Comparison of ENCODE assay signal across 8 cellular contexts in genomic region chr11:64923944-64924909, GRCh38. TPM values are rescaled to one million over a fixed set of nuclear protein-coding genes. Genes with fewer than 3 reads are reported as not detected.
DNase-seq lines count a peak whose midpoint lies in the region; ATAC-seq and TF ChIP-seq lines count a peak whose summit lies in the region.

Gene PPP2R5B, plus strand, starts transcription at chr11:64924689. Its CDS starts 1,046 bp downstream, at chr11:64925735.

- peak within 1 kb of the TSS; percentile 98 for H3K4me2 ChIP-seq in KMS-11

- H3K4me3 ChIP-seq in KMS-11 (IDR thresholded peaks at IDR 0.05; ENCODE audit: insufficient read depth, low read depth, low read length) (peak within 1 kb of the TSS; percentile 43), Panc1 (ENCODE audit: low read depth in 2 of 2, low read length in 2 of 2) (peak within 1 kb of the TSS; percentile 73 to 90), esophagus (ENCODE audit: low read depth in 1 of 2, low read length in 2 of 2) (peak within 1 kb of the TSS; percentile 75 to 79), mucosa of rectum (ENCODE audit: low read length in 2 of 2) (peak within 1 kb of the TSS; percentile 90 to 92)

- H3K4me1 ChIP-seq in KMS-11 (ENCODE audit: low read depth, poor library complexity, severe bottlenecking) (peaks cover 10% of the 10 kb centered on the region), Panc1 (ENCODE audit: control insufficient read depth, insufficient read depth, low read length) (peaks cover 8% of the 10 kb centered on the region; the same call in 1 of the 2 replicates), esophagus (ENCODE audit: control insufficient read depth in 2 of 2, insufficient read depth in 2 of 2, low read length in 1 of 2) (peaks cover 0 to 6% of the 10 kb centered on the region in 2 donors), mucosa of rectum (ENCODE audit: control insufficient read depth in 2 of 2, insufficient read depth in 2 of 2, low read length in 2 of 2) (peaks cover 12 to 18% of the 10 kb centered on the region in 2 donors)

- 1% methylated on average over 44 to 47 of the region's 47 CpGs for WGBS in esophagus, 2 donors

- H3K27me3 Mint-ChIP-seq in activated T-cell treated with anti-CD3 and anti-CD28 coated beads, Interleukin-2, amount 50 U/mL, for 4 hours (ENCODE audit: low read depth) = no peaks in the 10 kb centered on the region

- DNase-seq in DMS153 (lab: John Stamatoyannopoulos, UW) = peak; percentile 75
- DNase-seq in Panc1 (ENCODE audit: low read depth, low spot score) = peak; percentile 83
- DNase-seq in activated T-cell treated with anti-CD3 and anti-CD28 coated beads, Interleukin-2, amount 50 U/mL, for 4 hours = peak; percentile 86
- peak; percentile 70 to 81 for DNase-seq in stimulated activated CD8-positive, alpha-beta memory T cell treated with anti-CD3 and anti-CD28 coated beads, Interleukin-4, amount 100 ng/mL, for 4 hours (ENCODE audit: low read depth in 2 of 2, low spot score in 1 of 2)

- in situ Hi-C loops in Panc1 (cut with HindIII; ENCODE audit: low pct_unique_long_range_greater_than_20kb, low sequenced_read_pairs) = no loop called here

- H3K79me2 ChIP-seq in KMS-11 (ENCODE audit: insufficient read depth, low read depth) = no peaks in the 10 kb centered on the region

- no peaks in the 10 kb centered on the region for H4K20me1 ChIP-seq in KMS-11 (ENCODE audit: insufficient read depth)

- POLR2A ChIA-PET in Panc1 (lab: Charles Lee) = interaction anchor here (0.6 to 1.0 kb wide), 3 partner anchors 27 to 242 kb away, joined by 4 to 16 read pairs (median 5); no protein-coding TSS in a partner anchor

- no peaks in the 10 kb centered on the region for H3K36me3 ChIP-seq in KMS-11 (ENCODE audit: insufficient read depth)
- H3K36me3 ChIP-seq in Panc1 (ENCODE audit: control insufficient read depth, insufficient read depth, low read length) = no peaks in the 10 kb centered on the region; the same call in 1 of the 2 replicates
- peaks cover 0 to 16% of the 10 kb centered on the region in 2 donors for H3K36me3 ChIP-seq in esophagus (ENCODE audit: control insufficient read depth in 2 of 2, insufficient read depth in 2 of 2, low read length in 1 of 2)
- H3K36me3 ChIP-seq in mucosa of rectum (ENCODE audit: control insufficient read depth in 2 of 2, insufficient read depth in 2 of 2, low read length in 2 of 2) = peaks cover 3 to 6% of the 10 kb centered on the region in 2 donors

- BruUV-seq in Panc1 (replicated peaks; lab: Mats Ljungman, UMichigan) = no TSS peak

- H3K9ac ChIP-seq in KMS-11 (peak within 1 kb of the TSS; percentile 66), mucosa of rectum (ENCODE audit: low read depth in 1 of 2, low read length in 2 of 2) (peak within 1 kb of the TSS; percentile 86 to 91)

- H3K9me3 ChIP-seq in Panc1 (ENCODE audit: control insufficient read depth, insufficient read depth, low read depth, low read length) (no peaks in the 10 kb centered on the region), esophagus (ENCODE audit: control insufficient read depth in 2 of 2, insufficient read depth in 1 of 2, low read depth in 1 of 2, low read length in 1 of 2) (no peaks in the 10 kb centered on the region), mucosa of rectum (ENCODE audit: control insufficient read depth in 2 of 2, low read length in 2 of 2) (no peaks in the 10 kb centered on the region)

- peak within 1 kb of the TSS; percentile 92 for H3K4me3 Mint-ChIP-seq in activated T-cell treated with anti-CD3 and anti-CD28 coated beads, Interleukin-2, amount 50 U/mL, for 4 hours

- intact Hi-C loops in Panc1 (cut with micrococcal nuclease; ENCODE audit: unreplicated experiment) = no loop called here

- CTCF ChIA-PET in Panc1 (lab: Charles Lee) = interaction anchor here (0.6 kb wide), 1 partner anchor 139 kb away, joined by 3 read pairs; no protein-coding TSS in a partner anchor

- peak within 1 kb of the TSS; percentile 99 for H2AFZ ChIP-seq in KMS-11 (ENCODE audit: low read depth)

- peaks cover 15% of the 10 kb centered on the region for H3K4me1 Mint-ChIP-seq in activated T-cell treated with anti-CD3 and anti-CD28 coated beads, Interleukin-2, amount 50 U/mL, for 4 hours (ENCODE audit: low read depth)

- no peaks in the 10 kb centered on the region for H3K27me3 ChIP-seq in KMS-11 (ENCODE audit: insufficient read depth, low read depth)
- H3K27me3 ChIP-seq in Panc1 (ENCODE audit: control insufficient read depth, insufficient read depth, low read length) = no peaks in the 10 kb centered on the region
- no peaks in the 10 kb centered on the region for H3K27me3 ChIP-seq in esophagus (ENCODE audit: control insufficient read depth in 1 of 2, insufficient read depth in 2 of 2, low read length in 2 of 2)
- H3K27me3 ChIP-seq in mucosa of rectum (ENCODE audit: control insufficient read depth in 2 of 2, insufficient read depth in 2 of 2, low read length in 2 of 2) = no peaks in the 10 kb centered on the region

- no peaks in the 10 kb centered on the region for H3K9me3 Mint-ChIP-seq in activated T-cell treated with anti-CD3 and anti-CD28 coated beads, Interleukin-2, amount 50 U/mL, for 4 hours

- TF ChIP-seq CTCF in KMS-11 (conservative IDR thresholded peaks at IDR 0.05; ENCODE audit: low read depth, low read length) (no peak), Panc1 (IDR thresholded peaks at IDR 0.05) (no peak)

- no peaks in the 10 kb centered on the region for H3K36me3 Mint-ChIP-seq in activated T-cell treated with anti-CD3 and anti-CD28 coated beads, Interleukin-2, amount 50 U/mL, for 4 hours (ENCODE audit: insufficient read depth)

- H3K27ac ChIP-seq in KMS-11 (peak within 1 kb of the TSS; percentile 66), Panc1 (ENCODE audit: low read length) (peak within 1 kb of the TSS; percentile 83), esophagus (ENCODE audit: low read depth in 2 of 2, low read length in 1 of 2) (peak within 1 kb of the TSS; percentile 90 to 91), mucosa of rectum (ENCODE audit: low read depth in 2 of 2, low read length in 2 of 2) (peak within 1 kb of the TSS; percentile 83 to 93)

- peak; percentile 74 for ATAC-seq in GM21737 (IDR thresholded peaks at IDR 0.05; ENCODE audit: unreplicated experiment)
- peak; percentile 97 for ATAC-seq in Panc1
- ATAC-seq in activated T-cell treated with anti-CD3 and anti-CD28 coated beads, Interleukin-2, amount 50 U/mL, for 4 hours = peak; percentile 96 to 97

RNA-seq across cellular contexts. Expression of gene PPP2R5B, which starts in this region (rescaled TPM):
- total RNA-seq in Panc1 (2021; ENCODE audit: unreplicated experiment) = 14.0 TPM
- polyA plus RNA-seq in Panc1 (2012; ENCODE audit: insufficient read length) = 21.5 TPM
- total RNA-seq in activated T-cell treated with anti-CD3 and anti-CD28 coated beads, Interleukin-2, amount 50 U/mL, for 4 hours = 1 to 10 TPM; 6.9 to 8.2 (median 7.9) TPM
- 10 to 100 TPM in 1 of 2 donors, 1 to 10 TPM in 1; 6.6 to 11.0 TPM for polyA plus RNA-seq in esophagus

Comparison
In these comparisons a context has a peak if more than half of its experiments do, and no peak if none do; other contexts are left out.
1. Peak in every context shown above with its lines: DNase-seq, ATAC-seq, H3K4me3 ChIP-seq and H3K27ac ChIP-seq.